8 cellular contexts compared by ENCODE assay signal in the genomic region with DNA sequence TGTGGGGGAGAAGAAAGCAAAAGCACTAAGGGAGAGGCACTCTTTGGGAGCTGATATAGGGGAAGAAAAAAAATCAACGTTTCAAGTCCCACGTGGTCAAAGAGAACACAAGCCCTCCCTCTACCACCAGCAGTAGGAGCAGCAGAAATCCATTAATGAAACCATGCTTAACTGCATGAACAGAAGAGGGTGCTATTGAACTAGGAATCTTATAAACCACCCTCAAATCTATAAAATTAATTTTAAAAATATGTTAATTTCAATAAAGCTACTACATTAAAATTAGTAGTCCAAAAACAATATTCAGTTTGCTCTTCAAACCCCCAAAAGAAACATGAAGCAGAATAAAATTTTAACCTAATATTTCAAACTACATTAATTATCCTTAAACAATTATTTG.
DNase-seq lines count a peak whose midpoint lies in the region; ATAC-seq and TF ChIP-seq lines count a peak whose summit lies in the region.

No MANE protein-coding gene starts in this region.

- H3K4ac ChIP-seq in mesendoderm (ENCODE audit: low read depth, low read length) = no peak overlapping the region

- CTCF ChIA-PET in activated B cell treated with CpG ODN at 0.5 μM for 24 hours (lab: Charles Lee) = interaction anchor here (1.3 to 2.3 kb wide), 3 partner anchors 106 to 1022 kb away, joined by 3 to 38 read pairs (median 4); no protein-coding TSS in a partner anchor

- no peaks in the 10 kb centered on the region for H3K36me3 Mint-ChIP-seq in activated B cell treated with CpG ODN at 0.5 μM for 24 hours (ENCODE audit: low read depth)

- no CpG with 5 or more reads among the region's 2 CpGs for WGBS in mesendoderm (ENCODE audit: extremely low coverage, insufficient coverage, low lambda C conversion rate)

- H3K79me2 ChIP-seq in mesendoderm (ENCODE audit: control insufficient read depth, insufficient read depth, low read length) = no peaks in the 10 kb centered on the region

- no peak overlapping the region for H2BK5ac ChIP-seq in mesendoderm (ENCODE audit: low read length)

- intact Hi-C loops in activated B cell treated with CpG ODN at 0.5 μM for 24 hours (cut with micrococcal nuclease) = loop anchor here (1.0 kb wide), 3 partner anchors 108 to 1021 kb away; no protein-coding TSS in a partner anchor

- POLR2A ChIA-PET in activated B cell treated with CpG ODN at 0.5 μM for 24 hours (lab: Charles Lee) = no interaction called here

- no peak overlapping the region for H4K5ac ChIP-seq in mesendoderm (ENCODE audit: low read length)

- H3K18ac ChIP-seq in mesendoderm (ENCODE audit: low read length) = no peak overlapping the region

- no peak overlapping the region for H3K4me3 ChIP-seq in mesendoderm (ENCODE audit: low read length)

- no peak overlapping the region for H3K4me3 Mint-ChIP-seq in activated B cell treated with CpG ODN at 0.5 μM for 24 hours

- H3K79me1 ChIP-seq in mesendoderm (ENCODE audit: low read length) = no peaks in the 10 kb centered on the region

- no peak overlapping the region for H2BK120ac ChIP-seq in mesendoderm (ENCODE audit: low read depth, low read length)

- peaks cover 2% of the 10 kb centered on the region for H3K4me1 Mint-ChIP-seq in activated B cell treated with CpG ODN at 0.5 μM for 24 hours

- H2AK5ac ChIP-seq in mesendoderm (ENCODE audit: low read length) = no peak overlapping the region

- no peaks in the 10 kb centered on the region for H3K36me3 ChIP-seq in mesendoderm (ENCODE audit: control insufficient read depth, insufficient read depth, low read length)

- no peak overlapping the region for H3K4me2 ChIP-seq in mesendoderm (ENCODE audit: low read length)

- TF ChIP-seq CTCF in activated B cell treated with CpG ODN at 0.5 μM for 24 hours (IDR thresholded peaks at IDR 0.05) = peak; percentile 56

- no peaks in the 10 kb centered on the region for H3K27me3 Mint-ChIP-seq in activated B cell treated with CpG ODN at 0.5 μM for 24 hours

- no peak overlapping the region for H3K23ac ChIP-seq in mesendoderm (ENCODE audit: low read length)

- no peak overlapping the region for H2BK15ac ChIP-seq in mesendoderm (replicated peaks; ENCODE audit: low read depth)

- H4K8ac ChIP-seq in mesendoderm (ENCODE audit: low read depth, low read length) = no peak overlapping the region

- H3K27ac ChIP-seq in mesendoderm (ENCODE audit: low read depth, low read length) = no peak overlapping the region

- ATAC-seq in activated B cell treated with CpG ODN at 0.5 μM for 24 hours (ENCODE audit: low read depth) (peak; percentile 56), GM18498 (IDR thresholded peaks at IDR 0.05; ENCODE audit: unreplicated experiment) (no peak), GM21526 (IDR thresholded peaks at IDR 0.05; ENCODE audit: low FRiP score, unreplicated experiment) (no peak), GM19463 (IDR thresholded peaks at IDR 0.05; ENCODE audit: unreplicated experiment) (no peak)

- H3K56ac ChIP-seq in mesendoderm (ENCODE audit: low read length) = no peak overlapping the region

- H3K4me1 ChIP-seq in mesendoderm (ENCODE audit: control insufficient read depth, low read depth, low read length) = no peaks in the 10 kb centered on the region

- H3K9me3 Mint-ChIP-seq in activated B cell treated with CpG ODN at 0.5 μM for 24 hours = peaks cover 2% of the 10 kb centered on the region

- DNase-seq in ELF-1 (ENCODE audit: low read depth, low spot score) (peak; percentile 58), NCI-H1105 (lab: John Stamatoyannopoulos, UW) (peak; percentile 15), activated B cell treated with CpG ODN at 0.5 μM for 24 hours (no peak), mesendoderm (peak; percentile 82), hepatic stellate cell (ENCODE audit: low spot score) (no peak)

- H3K9ac ChIP-seq in mesendoderm (ENCODE audit: low read length) = no peak overlapping the region

- H3K27ac Mint-ChIP-seq in activated B cell treated with CpG ODN at 0.5 μM for 24 hours = no peak overlapping the region

- no peaks in the 10 kb centered on the region for H3K27me3 ChIP-seq in mesendoderm (ENCODE audit: insufficient read depth, low read length, poor library complexity)

Comparison
In these comparisons a context has a peak if more than half of its experiments do, and no peak if none do; other contexts are left out.
1. DNase-seq: peak in ELF-1 (single experiment), NCI-H1105 (single experiment) and mesendoderm (single experiment); none in activated B cell treated with CpG ODN at 0.5 μM for 24 hours (single experiment) and hepatic stellate cell (single experiment).